ENCODE assay signal across 22 cellular contexts in the genomic region with DNA sequence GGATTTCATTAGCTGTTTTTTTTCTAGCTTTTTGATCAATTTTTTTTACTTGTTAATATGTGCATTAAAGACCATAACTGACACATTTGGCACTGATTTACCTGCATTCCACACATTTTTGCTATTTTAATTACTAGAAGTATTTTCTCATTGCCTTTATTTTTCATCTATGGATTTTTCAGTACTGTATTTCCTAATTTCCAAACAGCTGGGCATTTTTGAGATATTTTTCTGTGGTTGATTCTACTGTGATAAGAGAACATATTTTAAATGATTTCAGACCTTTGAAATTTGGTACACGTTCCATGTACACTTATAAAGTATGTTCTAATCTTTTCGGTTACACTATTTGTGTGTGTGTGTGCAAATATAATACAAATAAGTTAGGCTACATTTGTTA.
"Had no signal": no experiment of that assay in that cellular context is flagged by ENCODE, and none has a peak within 500 bp of the region (broad histone marks: within the 10 kb centered on the region; RNA-seq: fewer than 3 reads in every experiment).

No MANE protein-coding gene starts in this region.

- H3K9me3 ChIP-seq: ascending aorta, right atrium auricular region, stomach, upper lobe of right lung had no signal

- H3K27ac ChIP-seq: ascending aorta, left lung, right atrium auricular region, upper lobe of right lung had no signal

- H3K27me3 ChIP-seq: ascending aorta, left lung, right atrium auricular region, stomach, upper lobe of right lung had no signal

- DNase-seq: activated CD4-positive, alpha-beta T cell treated with anti-CD3 and anti-CD28 coated beads, Interleukin-2, amount 10 ng/mL, durations not matched to agents 7 days and 5 days; activated CD8-positive, alpha-beta memory T cell treated with anti-CD3 and anti-CD28 coated beads, Interleukin-2, amount 50 U/mL, for 4 hours; activated naive CD4-positive, alpha-beta T cell treated with anti-CD3 and anti-CD28 coated beads for 36 hours; activated naive CD8-positive, alpha-beta T cell treated with anti-CD3 and anti-CD28 coated beads, Interleukin-2, amount 50 U/mL, for 24 hours; activated T-cell treated with anti-CD3 and anti-CD28 coated beads, Interleukin-2, amount 50 U/mL, for 4 hours; effector memory CD8-positive, alpha-beta T cell; foreskin melanocyte; glutamatergic neuron; hypothalamus; kidney; left lung; midbrain; occipital lobe; stimulated activated CD4-positive, alpha-beta T cell treated with anti-CD3 and anti-CD28 coated beads, Interleukin-4, amount 100 ng/mL, for 1 hour; stomach; T-helper 1 cell; T-helper 9 cell; upper lobe of right lung had no signal

- ATAC-seq: activated CD4-positive, CD25-positive, alpha-beta regulatory T cell treated with anti-CD3 and anti-CD28 coated beads, Interleukin-2, amount 50 U/mL, for 24 hours; activated naive CD8-positive, alpha-beta T cell treated with anti-CD3 and anti-CD28 coated beads, Interleukin-2, amount 50 U/mL, for 24 hours; activated T-cell treated with anti-CD3 and anti-CD28 coated beads, Interleukin-2, amount 50 U/mL, for 4 hours; effector memory CD8-positive, alpha-beta T cell had no signal

- H3K4me3 ChIP-seq: ascending aorta, left lung, right atrium auricular region, skin epidermis, stomach, upper lobe of right lung had no signal

- H3K4me1 ChIP-seq: left lung had no signal

- H3K36me3 ChIP-seq: ascending aorta, left lung, right atrium auricular region, stomach, upper lobe of right lung had no signal
